1 cellular context compared by ENCODE assay signal in the genomic region with DNA sequence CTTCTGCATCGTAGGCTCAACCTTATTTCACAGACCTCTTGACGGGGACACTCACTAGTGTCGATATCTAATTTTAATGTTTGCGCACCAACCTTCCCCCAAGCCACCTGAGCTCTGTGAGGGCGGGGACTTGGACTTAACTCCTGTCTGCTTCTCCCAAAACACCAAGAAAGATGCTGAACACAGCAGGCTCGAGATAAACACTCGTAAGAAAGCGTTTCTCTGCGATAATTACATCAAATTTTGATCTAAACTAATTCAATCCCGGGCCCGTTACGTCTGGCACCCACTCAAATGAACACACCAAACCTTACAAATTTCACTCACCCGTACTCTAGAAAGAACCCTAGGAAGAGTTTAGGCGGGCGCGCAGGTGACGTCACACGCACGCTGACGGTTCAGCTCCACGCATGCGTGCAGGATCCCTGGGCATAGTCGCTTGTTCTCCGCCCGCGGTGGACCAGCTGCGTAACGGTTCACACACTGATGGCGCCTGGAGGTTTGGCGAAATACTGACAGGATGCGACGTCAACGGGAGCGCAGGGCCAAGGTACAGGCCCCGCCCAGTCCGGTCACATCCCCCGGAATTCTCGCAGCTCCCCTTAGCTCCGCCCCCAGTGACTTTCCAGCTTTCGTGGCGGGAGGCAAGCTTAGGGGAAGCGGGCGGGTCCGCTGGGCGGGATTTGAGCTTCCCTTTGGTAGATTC.
TF ChIP-seq lines count a peak whose summit lies in the region.

A gene with protein sequence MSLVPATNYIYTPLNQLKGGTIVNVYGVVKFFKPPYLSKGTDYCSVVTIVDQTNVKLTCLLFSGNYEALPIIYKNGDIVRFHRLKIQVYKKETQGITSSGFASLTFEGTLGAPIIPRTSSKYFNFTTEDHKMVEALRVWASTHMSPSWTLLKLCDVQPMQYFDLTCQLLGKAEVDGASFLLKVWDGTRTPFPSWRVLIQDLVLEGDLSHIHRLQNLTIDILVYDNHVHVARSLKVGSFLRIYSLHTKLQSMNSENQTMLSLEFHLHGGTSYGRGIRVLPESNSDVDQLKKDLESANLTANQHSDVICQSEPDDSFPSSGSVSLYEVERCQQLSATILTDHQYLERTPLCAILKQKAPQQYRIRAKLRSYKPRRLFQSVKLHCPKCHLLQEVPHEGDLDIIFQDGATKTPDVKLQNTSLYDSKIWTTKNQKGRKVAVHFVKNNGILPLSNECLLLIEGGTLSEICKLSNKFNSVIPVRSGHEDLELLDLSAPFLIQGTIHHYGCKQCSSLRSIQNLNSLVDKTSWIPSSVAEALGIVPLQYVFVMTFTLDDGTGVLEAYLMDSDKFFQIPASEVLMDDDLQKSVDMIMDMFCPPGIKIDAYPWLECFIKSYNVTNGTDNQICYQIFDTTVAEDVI (minus strand): TSS at position 359 of the 706 bp plus-strand sequence. CDS start 32,652 bp downstream, outside the sequence.

TF ChIP-seq in WTC11, 78 proteins besides CTCF, POLR2A, EP300 and RAD21 (continued from another document and continues in another):
- TF ChIP-seq, protein P1, sequence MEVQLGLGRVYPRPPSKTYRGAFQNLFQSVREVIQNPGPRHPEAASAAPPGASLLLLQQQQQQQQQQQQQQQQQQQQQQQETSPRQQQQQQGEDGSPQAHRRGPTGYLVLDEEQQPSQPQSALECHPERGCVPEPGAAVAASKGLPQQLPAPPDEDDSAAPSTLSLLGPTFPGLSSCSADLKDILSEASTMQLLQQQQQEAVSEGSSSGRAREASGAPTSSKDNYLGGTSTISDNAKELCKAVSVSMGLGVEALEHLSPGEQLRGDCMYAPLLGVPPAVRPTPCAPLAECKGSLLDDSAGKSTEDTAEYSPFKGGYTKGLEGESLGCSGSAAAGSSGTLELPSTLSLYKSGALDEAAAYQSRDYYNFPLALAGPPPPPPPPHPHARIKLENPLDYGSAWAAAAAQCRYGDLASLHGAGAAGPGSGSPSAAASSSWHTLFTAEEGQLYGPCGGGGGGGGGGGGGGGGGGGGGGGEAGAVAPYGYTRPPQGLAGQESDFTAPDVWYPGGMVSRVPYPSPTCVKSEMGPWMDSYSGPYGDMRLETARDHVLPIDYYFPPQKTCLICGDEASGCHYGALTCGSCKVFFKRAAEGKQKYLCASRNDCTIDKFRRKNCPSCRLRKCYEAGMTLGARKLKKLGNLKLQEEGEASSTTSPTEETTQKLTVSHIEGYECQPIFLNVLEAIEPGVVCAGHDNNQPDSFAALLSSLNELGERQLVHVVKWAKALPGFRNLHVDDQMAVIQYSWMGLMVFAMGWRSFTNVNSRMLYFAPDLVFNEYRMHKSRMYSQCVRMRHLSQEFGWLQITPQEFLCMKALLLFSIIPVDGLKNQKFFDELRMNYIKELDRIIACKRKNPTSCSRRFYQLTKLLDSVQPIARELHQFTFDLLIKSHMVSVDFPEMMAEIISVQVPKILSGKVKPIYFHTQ (CRISPR knock-in tag; IDR thresholded peaks at IDR 0.05), result no peak
- TF ChIP-seq, protein P2, sequence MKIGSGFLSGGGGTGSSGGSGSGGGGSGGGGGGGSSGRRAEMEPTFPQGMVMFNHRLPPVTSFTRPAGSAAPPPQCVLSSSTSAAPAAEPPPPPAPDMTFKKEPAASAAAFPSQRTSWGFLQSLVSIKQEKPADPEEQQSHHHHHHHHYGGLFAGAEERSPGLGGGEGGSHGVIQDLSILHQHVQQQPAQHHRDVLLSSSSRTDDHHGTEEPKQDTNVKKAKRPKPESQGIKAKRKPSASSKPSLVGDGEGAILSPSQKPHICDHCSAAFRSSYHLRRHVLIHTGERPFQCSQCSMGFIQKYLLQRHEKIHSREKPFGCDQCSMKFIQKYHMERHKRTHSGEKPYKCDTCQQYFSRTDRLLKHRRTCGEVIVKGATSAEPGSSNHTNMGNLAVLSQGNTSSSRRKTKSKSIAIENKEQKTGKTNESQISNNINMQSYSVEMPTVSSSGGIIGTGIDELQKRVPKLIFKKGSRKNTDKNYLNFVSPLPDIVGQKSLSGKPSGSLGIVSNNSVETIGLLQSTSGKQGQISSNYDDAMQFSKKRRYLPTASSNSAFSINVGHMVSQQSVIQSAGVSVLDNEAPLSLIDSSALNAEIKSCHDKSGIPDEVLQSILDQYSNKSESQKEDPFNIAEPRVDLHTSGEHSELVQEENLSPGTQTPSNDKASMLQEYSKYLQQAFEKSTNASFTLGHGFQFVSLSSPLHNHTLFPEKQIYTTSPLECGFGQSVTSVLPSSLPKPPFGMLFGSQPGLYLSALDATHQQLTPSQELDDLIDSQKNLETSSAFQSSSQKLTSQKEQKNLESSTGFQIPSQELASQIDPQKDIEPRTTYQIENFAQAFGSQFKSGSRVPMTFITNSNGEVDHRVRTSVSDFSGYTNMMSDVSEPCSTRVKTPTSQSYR (CRISPR knock-in tag; IDR thresholded peaks at IDR 0.05), result no peak
- TF ChIP-seq MXD4 (CRISPR knock-in tag; IDR thresholded peaks at IDR 0.05; ENCODE audit: borderline replicate concordance) (no peak), NFE2L1 (CRISPR knock-in tag; IDR thresholded peaks at IDR 0.05) (no peak), ZNF416 (CRISPR knock-in tag; IDR thresholded peaks at IDR 0.05) (no peak), TEAD1 (CRISPR knock-in tag; IDR thresholded peaks at IDR 0.05) (peak; percentile 46; the same call in 1 of the 2 replicates), ETV6 (CRISPR knock-in tag; IDR thresholded peaks at IDR 0.05) (no peak), FOXP1 (CRISPR knock-in tag; IDR thresholded peaks at IDR 0.05; ENCODE audit: borderline replicate concordance) (no peak), ZNF138 (CRISPR knock-in tag; conservative IDR thresholded peaks at IDR 0.05) (no peak), NR1H2 (CRISPR knock-in tag; IDR thresholded peaks at IDR 0.05) (no peak), FOXK1 (CRISPR knock-in tag; IDR thresholded peaks at IDR 0.05) (peak; percentile 88), NR3C1 (CRISPR knock-in tag; conservative IDR thresholded peaks at IDR 0.05; ENCODE audit: low read depth) (no peak), RELA (CRISPR knock-in tag; IDR thresholded peaks at IDR 0.05; ENCODE audit: borderline replicate concordance) (no peak), TCF7 (CRISPR knock-in tag; IDR thresholded peaks at IDR 0.05; ENCODE audit: low read depth) (no peak), SOX15 (CRISPR knock-in tag; IDR thresholded peaks at IDR 0.05) (no peak), ZNF423 (CRISPR knock-in tag; IDR thresholded peaks at IDR 0.05) (no peak)
- TF ChIP-seq, protein P3, sequence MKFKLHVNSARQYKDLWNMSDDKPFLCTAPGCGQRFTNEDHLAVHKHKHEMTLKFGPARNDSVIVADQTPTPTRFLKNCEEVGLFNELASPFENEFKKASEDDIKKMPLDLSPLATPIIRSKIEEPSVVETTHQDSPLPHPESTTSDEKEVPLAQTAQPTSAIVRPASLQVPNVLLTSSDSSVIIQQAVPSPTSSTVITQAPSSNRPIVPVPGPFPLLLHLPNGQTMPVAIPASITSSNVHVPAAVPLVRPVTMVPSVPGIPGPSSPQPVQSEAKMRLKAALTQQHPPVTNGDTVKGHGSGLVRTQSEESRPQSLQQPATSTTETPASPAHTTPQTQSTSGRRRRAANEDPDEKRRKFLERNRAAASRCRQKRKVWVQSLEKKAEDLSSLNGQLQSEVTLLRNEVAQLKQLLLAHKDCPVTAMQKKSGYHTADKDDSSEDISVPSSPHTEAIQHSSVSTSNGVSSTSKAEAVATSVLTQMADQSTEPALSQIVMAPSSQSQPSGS (CRISPR knock-in tag; IDR thresholded peaks at IDR 0.05; ENCODE audit: borderline replicate concordance, low read depth), result no peak
- TF ChIP-seq, protein P4, sequence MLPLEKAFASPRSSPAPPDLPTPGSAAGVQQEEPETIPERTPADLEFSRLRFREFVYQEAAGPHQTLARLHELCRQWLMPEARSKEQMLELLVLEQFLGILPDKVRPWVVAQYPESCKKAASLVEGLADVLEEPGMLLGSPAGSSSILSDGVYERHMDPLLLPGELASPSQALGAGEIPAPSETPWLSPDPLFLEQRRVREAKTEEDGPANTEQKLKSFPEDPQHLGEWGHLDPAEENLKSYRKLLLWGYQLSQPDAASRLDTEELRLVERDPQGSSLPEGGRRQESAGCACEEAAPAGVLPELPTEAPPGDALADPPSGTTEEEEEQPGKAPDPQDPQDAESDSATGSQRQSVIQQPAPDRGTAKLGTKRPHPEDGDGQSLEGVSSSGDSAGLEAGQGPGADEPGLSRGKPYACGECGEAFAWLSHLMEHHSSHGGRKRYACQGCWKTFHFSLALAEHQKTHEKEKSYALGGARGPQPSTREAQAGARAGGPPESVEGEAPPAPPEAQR (CRISPR knock-in tag; IDR thresholded peaks at IDR 0.05), result no peak
- TF ChIP-seq, protein P5, sequence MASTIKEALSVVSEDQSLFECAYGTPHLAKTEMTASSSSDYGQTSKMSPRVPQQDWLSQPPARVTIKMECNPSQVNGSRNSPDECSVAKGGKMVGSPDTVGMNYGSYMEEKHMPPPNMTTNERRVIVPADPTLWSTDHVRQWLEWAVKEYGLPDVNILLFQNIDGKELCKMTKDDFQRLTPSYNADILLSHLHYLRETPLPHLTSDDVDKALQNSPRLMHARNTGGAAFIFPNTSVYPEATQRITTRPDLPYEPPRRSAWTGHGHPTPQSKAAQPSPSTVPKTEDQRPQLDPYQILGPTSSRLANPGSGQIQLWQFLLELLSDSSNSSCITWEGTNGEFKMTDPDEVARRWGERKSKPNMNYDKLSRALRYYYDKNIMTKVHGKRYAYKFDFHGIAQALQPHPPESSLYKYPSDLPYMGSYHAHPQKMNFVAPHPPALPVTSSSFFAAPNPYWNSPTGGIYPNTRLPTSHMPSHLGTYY (CRISPR knock-in tag; IDR thresholded peaks at IDR 0.05), result no peak
- TF ChIP-seq, protein P6, sequence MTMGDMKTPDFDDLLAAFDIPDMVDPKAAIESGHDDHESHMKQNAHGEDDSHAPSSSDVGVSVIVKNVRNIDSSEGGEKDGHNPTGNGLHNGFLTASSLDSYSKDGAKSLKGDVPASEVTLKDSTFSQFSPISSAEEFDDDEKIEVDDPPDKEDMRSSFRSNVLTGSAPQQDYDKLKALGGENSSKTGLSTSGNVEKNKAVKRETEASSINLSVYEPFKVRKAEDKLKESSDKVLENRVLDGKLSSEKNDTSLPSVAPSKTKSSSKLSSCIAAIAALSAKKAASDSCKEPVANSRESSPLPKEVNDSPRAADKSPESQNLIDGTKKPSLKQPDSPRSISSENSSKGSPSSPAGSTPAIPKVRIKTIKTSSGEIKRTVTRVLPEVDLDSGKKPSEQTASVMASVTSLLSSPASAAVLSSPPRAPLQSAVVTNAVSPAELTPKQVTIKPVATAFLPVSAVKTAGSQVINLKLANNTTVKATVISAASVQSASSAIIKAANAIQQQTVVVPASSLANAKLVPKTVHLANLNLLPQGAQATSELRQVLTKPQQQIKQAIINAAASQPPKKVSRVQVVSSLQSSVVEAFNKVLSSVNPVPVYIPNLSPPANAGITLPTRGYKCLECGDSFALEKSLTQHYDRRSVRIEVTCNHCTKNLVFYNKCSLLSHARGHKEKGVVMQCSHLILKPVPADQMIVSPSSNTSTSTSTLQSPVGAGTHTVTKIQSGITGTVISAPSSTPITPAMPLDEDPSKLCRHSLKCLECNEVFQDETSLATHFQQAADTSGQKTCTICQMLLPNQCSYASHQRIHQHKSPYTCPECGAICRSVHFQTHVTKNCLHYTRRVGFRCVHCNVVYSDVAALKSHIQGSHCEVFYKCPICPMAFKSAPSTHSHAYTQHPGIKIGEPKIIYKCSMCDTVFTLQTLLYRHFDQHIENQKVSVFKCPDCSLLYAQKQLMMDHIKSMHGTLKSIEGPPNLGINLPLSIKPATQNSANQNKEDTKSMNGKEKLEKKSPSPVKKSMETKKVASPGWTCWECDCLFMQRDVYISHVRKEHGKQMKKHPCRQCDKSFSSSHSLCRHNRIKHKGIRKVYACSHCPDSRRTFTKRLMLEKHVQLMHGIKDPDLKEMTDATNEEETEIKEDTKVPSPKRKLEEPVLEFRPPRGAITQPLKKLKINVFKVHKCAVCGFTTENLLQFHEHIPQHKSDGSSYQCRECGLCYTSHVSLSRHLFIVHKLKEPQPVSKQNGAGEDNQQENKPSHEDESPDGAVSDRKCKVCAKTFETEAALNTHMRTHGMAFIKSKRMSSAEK (CRISPR knock-in tag; IDR thresholded peaks at IDR 0.05; ENCODE audit: borderline replicate concordance), result 0 out of 2 replicates have a peak, but pooled peaks have one; percentile 49
- TF ChIP-seq, protein P7, sequence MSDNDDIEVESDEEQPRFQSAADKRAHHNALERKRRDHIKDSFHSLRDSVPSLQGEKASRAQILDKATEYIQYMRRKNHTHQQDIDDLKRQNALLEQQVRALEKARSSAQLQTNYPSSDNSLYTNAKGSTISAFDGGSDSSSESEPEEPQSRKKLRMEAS (CRISPR knock-in tag; IDR thresholded peaks at IDR 0.05), result peak; percentile 84
- TF ChIP-seq, protein P8, sequence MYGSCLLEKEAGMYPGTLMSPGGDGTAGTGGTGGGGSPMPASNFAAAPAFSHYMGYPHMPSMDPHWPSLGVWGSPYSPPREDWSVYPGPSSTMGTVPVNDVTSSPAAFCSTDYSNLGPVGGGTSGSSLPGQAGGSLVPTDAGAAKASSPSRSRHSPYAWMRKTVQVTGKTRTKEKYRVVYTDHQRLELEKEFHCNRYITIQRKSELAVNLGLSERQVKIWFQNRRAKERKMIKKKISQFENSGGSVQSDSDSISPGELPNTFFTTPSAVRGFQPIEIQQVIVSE (CRISPR knock-in tag; IDR thresholded peaks at IDR 0.05; ENCODE audit: borderline replicate concordance), result no peak
- TF ChIP-seq, protein P9, sequence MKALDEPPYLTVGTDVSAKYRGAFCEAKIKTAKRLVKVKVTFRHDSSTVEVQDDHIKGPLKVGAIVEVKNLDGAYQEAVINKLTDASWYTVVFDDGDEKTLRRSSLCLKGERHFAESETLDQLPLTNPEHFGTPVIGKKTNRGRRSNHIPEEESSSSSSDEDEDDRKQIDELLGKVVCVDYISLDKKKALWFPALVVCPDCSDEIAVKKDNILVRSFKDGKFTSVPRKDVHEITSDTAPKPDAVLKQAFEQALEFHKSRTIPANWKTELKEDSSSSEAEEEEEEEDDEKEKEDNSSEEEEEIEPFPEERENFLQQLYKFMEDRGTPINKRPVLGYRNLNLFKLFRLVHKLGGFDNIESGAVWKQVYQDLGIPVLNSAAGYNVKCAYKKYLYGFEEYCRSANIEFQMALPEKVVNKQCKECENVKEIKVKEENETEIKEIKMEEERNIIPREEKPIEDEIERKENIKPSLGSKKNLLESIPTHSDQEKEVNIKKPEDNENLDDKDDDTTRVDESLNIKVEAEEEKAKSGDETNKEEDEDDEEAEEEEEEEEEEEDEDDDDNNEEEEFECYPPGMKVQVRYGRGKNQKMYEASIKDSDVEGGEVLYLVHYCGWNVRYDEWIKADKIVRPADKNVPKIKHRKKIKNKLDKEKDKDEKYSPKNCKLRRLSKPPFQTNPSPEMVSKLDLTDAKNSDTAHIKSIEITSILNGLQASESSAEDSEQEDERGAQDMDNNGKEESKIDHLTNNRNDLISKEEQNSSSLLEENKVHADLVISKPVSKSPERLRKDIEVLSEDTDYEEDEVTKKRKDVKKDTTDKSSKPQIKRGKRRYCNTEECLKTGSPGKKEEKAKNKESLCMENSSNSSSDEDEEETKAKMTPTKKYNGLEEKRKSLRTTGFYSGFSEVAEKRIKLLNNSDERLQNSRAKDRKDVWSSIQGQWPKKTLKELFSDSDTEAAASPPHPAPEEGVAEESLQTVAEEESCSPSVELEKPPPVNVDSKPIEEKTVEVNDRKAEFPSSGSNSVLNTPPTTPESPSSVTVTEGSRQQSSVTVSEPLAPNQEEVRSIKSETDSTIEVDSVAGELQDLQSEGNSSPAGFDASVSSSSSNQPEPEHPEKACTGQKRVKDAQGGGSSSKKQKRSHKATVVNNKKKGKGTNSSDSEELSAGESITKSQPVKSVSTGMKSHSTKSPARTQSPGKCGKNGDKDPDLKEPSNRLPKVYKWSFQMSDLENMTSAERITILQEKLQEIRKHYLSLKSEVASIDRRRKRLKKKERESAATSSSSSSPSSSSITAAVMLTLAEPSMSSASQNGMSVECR (CRISPR knock-in tag; IDR thresholded peaks at IDR 0.05; ENCODE audit: borderline replicate concordance), result peak; percentile 31; the same call in 1 of the 2 replicates
- TF ChIP-seq, protein P10, sequence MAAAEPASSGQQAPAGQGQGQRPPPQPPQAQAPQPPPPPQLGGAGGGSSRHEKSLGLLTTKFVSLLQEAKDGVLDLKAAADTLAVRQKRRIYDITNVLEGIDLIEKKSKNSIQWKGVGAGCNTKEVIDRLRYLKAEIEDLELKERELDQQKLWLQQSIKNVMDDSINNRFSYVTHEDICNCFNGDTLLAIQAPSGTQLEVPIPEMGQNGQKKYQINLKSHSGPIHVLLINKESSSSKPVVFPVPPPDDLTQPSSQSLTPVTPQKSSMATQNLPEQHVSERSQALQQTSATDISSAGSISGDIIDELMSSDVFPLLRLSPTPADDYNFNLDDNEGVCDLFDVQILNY (CRISPR knock-in tag; IDR thresholded peaks at IDR 0.05), result 0 out of 2 replicates have a peak, but pooled peaks have one; percentile 25
